ENCODE assay signal across 20 cellular contexts in genomic region chr21:44395260-44395659, GRCh38. TPM values are rescaled to one million over a fixed set of nuclear protein-coding genes. Genes with fewer than 3 reads are reported as not detected.
DNase-seq lines count a peak whose midpoint lies in the region; ATAC-seq and TF ChIP-seq lines count a peak whose summit lies in the region.
"Had no signal": no experiment of that assay in that cellular context is flagged by ENCODE, and none has a peak within 500 bp of the region (broad histone marks: within the 10 kb centered on the region; RNA-seq: fewer than 3 reads in every experiment).

No MANE protein-coding gene starts in this region.

- no peak for DNase-seq in activated CD4-positive, alpha-beta T cell treated with anti-CD3 and anti-CD28 coated beads, Interleukin-2, amount 10 ng/mL, durations not matched to agents 7 days and 5 days
- DNase-seq in activated CD4-positive, alpha-beta T cell treated with anti-CD3 and anti-CD28 coated beads, Interleukin-2, amount 50 U/mL, for 1 hour = no peak
- no peak for DNase-seq in stimulated activated naive CD8-positive, alpha-beta T cell treated with anti-CD3 and anti-CD28 coated beads, Interleukin-15, amount 100 ng/mL, for 72 hours
- DNase-seq in stimulated activated naive CD8-positive, alpha-beta T cell treated with anti-CD3 and anti-CD28 coated beads, Interleukin-15, Interleukin-2, amounts not matched to agents 100 U/mL and 50 U/mL, for 24 hours = no peak
- DNase-seq in mucosa of gallbladder (ENCODE audit: low spot score) = peak; percentile 1
- no peak for DNase-seq in coronary artery (ENCODE audit: low spot score)
- no peak for DNase-seq in transverse colon
- DNase-seq: 8988T; CD8-positive, alpha-beta memory T cell; DMS53; GDM1; NCI-H1417; NCI-H187; NCI-H446; NCI-H526; SJCRH30 had no signal

- peak overlapping the region; percentile 44 for H3K27ac Mint-ChIP-seq in activated CD4-positive, alpha-beta T cell treated with anti-CD3 and anti-CD28 coated beads, Interleukin-2, amount 10 ng/mL, durations not matched to agents 7 days and 5 days
- peak overlapping the region; percentile 40 to 67 for H3K27ac Mint-ChIP-seq in stimulated activated naive CD8-positive, alpha-beta T cell treated with anti-CD3 and anti-CD28 coated beads, Interleukin-15, amount 100 ng/mL, for 72 hours
- H3K27ac Mint-ChIP-seq: CD8-positive, alpha-beta memory T cell; IgD-negative memory B cell had no signal

- H3K4me3 Mint-ChIP-seq in activated CD4-positive, alpha-beta T cell treated with anti-CD3 and anti-CD28 coated beads, Interleukin-2, amount 10 ng/mL, durations not matched to agents 7 days and 5 days = no peak overlapping the region
- no peak overlapping the region for H3K4me3 Mint-ChIP-seq in stimulated activated naive CD8-positive, alpha-beta T cell treated with anti-CD3 and anti-CD28 coated beads, Interleukin-15, amount 100 ng/mL, for 72 hours
- H3K4me3 Mint-ChIP-seq: CD8-positive, alpha-beta memory T cell; IgD-negative memory B cell had no signal

- in situ Hi-C loops in transverse colon (cut with MboI; ENCODE audit: low pct_ligation_motif_present in 1 of 4, low pct_unique_long_range_greater_than_20kb in 1 of 4, low sequenced_read_pairs in 3 of 4) = no loop called here

- TF ChIP-seq CTCF in coronary artery (IDR thresholded peaks at IDR 0.05) (no peak), transverse colon (IDR thresholded peaks at IDR 0.05) (no peak)

- no peaks in the 10 kb centered on the region for H3K27me3 Mint-ChIP-seq in activated CD4-positive, alpha-beta T cell treated with anti-CD3 and anti-CD28 coated beads, Interleukin-2, amount 10 ng/mL, durations not matched to agents 7 days and 5 days
- no peaks in the 10 kb centered on the region for H3K27me3 Mint-ChIP-seq in stimulated activated naive CD8-positive, alpha-beta T cell treated with anti-CD3 and anti-CD28 coated beads, Interleukin-15, amount 100 ng/mL, for 72 hours
- H3K27me3 Mint-ChIP-seq: IgD-negative memory B cell had no signal

- H3K36me3 Mint-ChIP-seq in activated CD4-positive, alpha-beta T cell treated with anti-CD3 and anti-CD28 coated beads, Interleukin-2, amount 10 ng/mL, durations not matched to agents 7 days and 5 days (ENCODE audit: low read depth) = peaks cover 7% of the 10 kb centered on the region
- H3K36me3 Mint-ChIP-seq: CD8-positive, alpha-beta memory T cell; IgD-negative memory B cell had no signal

- H3K4me1 ChIP-seq in transverse colon = no peaks in the 10 kb centered on the region
- H3K4me1 ChIP-seq: Peyer's patch, SJCRH30 had no signal

- TF ChIP-seq POLR2A in transverse colon (IDR thresholded peaks at IDR 0.05) = no peak

- CTCF ChIA-PET in activated CD4-positive, alpha-beta T cell treated with anti-CD3 and anti-CD28 coated beads, Interleukin-2, amount 10 ng/mL, durations not matched to agents 7 days and 5 days (lab: Charles Lee) = no interaction called here

- no peak for TF ChIP-seq EP300 in transverse colon (IDR thresholded peaks at IDR 0.05; ENCODE audit: low read depth)

- no peak for ATAC-seq in stimulated activated naive CD8-positive, alpha-beta T cell treated with anti-CD3 and anti-CD28 coated beads, Interleukin-15, amount 100 ng/mL, for 72 hours
- ATAC-seq in stimulated activated naive CD8-positive, alpha-beta T cell treated with anti-CD3 and anti-CD28 coated beads, Interleukin-15, Interleukin-2, amounts not matched to agents 100 U/mL and 50 U/mL, for 24 hours = no peak
- ATAC-seq in GM18520 (IDR thresholded peaks at IDR 0.05; ENCODE audit: unreplicated experiment) = no peak

- H3K9me3 ChIP-seq in transverse colon = no peaks in the 10 kb centered on the region
- H3K9me3 ChIP-seq: Peyer's patch, SJCRH30 had no signal

- peaks cover 2% of the 10 kb centered on the region for H3K9me3 Mint-ChIP-seq in activated CD4-positive, alpha-beta T cell treated with anti-CD3 and anti-CD28 coated beads, Interleukin-2, amount 10 ng/mL, durations not matched to agents 7 days and 5 days
- H3K9me3 Mint-ChIP-seq in stimulated activated naive CD8-positive, alpha-beta T cell treated with anti-CD3 and anti-CD28 coated beads, Interleukin-15, amount 100 ng/mL, for 72 hours = no peaks in the 10 kb centered on the region
- H3K9me3 Mint-ChIP-seq: CD8-positive, alpha-beta memory T cell had no signal

- peaks cover 6% of the 10 kb centered on the region for H3K4me1 Mint-ChIP-seq in activated CD4-positive, alpha-beta T cell treated with anti-CD3 and anti-CD28 coated beads, Interleukin-2, amount 10 ng/mL, durations not matched to agents 7 days and 5 days
- no peaks in the 10 kb centered on the region for H3K4me1 Mint-ChIP-seq in stimulated activated naive CD8-positive, alpha-beta T cell treated with anti-CD3 and anti-CD28 coated beads, Interleukin-15, amount 100 ng/mL, for 72 hours
- H3K4me1 Mint-ChIP-seq: CD8-positive, alpha-beta memory T cell had no signal

- H3K4me3 ChIP-seq in coronary artery (no peak overlapping the region), transverse colon (no peak overlapping the region)
- H3K4me3 ChIP-seq: Peyer's patch, SJCRH30 had no signal

- intact Hi-C loops in transverse colon (cut with DNase I; ENCODE audit: low total_unique reads) = no loop called here

- no peaks in the 10 kb centered on the region for H3K27me3 ChIP-seq in transverse colon
- H3K27me3 ChIP-seq: Peyer's patch, SJCRH30 had no signal

- H3K36me3 ChIP-seq in transverse colon = no peaks in the 10 kb centered on the region
- H3K36me3 ChIP-seq: Peyer's patch, SJCRH30 had no signal

- H3K27ac ChIP-seq in coronary artery (no peak overlapping the region), transverse colon (no peak overlapping the region)
- H3K27ac ChIP-seq: C4-2B, Peyer's patch, SJCRH30 had no signal

- POLR2A ChIA-PET in activated CD4-positive, alpha-beta T cell treated with anti-CD3 and anti-CD28 coated beads, Interleukin-2, amount 10 ng/mL, durations not matched to agents 7 days and 5 days (lab: Charles Lee) = no interaction called here

- WGBS in transverse colon (ENCODE audit: low coverage in 1 of 2), 2 donors = 64% methylated on average over 9 of the region's 11 CpGs; no CpG with 5 or more reads in 1 of the 2 donors

RNA-seq across cellular contexts. Expression of gene TRPM2, which starts 41.8 kb away (rescaled TPM):
- total RNA-seq in activated CD4-positive, alpha-beta T cell treated with anti-CD3 and anti-CD28 coated beads, Interleukin-2, amount 10 ng/mL, durations not matched to agents 7 days and 5 days = 10 to 100 TPM; 13.9 to 15.2 TPM
- total RNA-seq in mucosa of gallbladder = 13.8 TPM
- total RNA-seq in transverse colon = 1 to 10 TPM in 3 of 4 donors, not detected in 1; 2.3 to 2.9 (median 2.6) TPM

RNA-seq across cellular contexts. Expression of gene CFAP410, which starts 56.1 kb away (rescaled TPM):
- 10 to 100 TPM; 11.6 to 16.0 TPM for total RNA-seq in activated CD4-positive, alpha-beta T cell treated with anti-CD3 and anti-CD28 coated beads, Interleukin-2, amount 10 ng/mL, durations not matched to agents 7 days and 5 days
- 24.7 TPM for total RNA-seq in mucosa of gallbladder
- total RNA-seq in transverse colon = 10 to 100 TPM; 17.2 to 41.3 (median 32.2) TPM
